In genomic region chr12:105401198-105401597, GRCh38 we compare ENCODE assay signal across 15 cellular contexts.
DNase-seq lines count a peak whose midpoint lies in the region; TF ChIP-seq lines count a peak whose summit lies in the region.
"Had no signal": no experiment of that assay in that cellular context is flagged by ENCODE, and none has a peak within 500 bp of the region (broad histone marks: within the 10 kb centered on the region; RNA-seq: fewer than 3 reads in every experiment).

No MANE protein-coding gene starts in this region.

- H3K36me3 Mint-ChIP-seq in mesothelial cell of epicardium (no peaks in the 10 kb centered on the region), progenitor cell of endocrine pancreas (ENCODE audit: insufficient read depth) (peaks cover 55% of the 10 kb centered on the region)
- peaks cover 71% of the 10 kb centered on the region for H3K36me3 Mint-ChIP-seq in activated T-helper 2 cell treated with anti-CD3 and anti-CD28 coated beads, Interferon-gamma antibody, Interleukin-2, Interleukin-4, amounts not matched to agents 10 μg/mL and 5 μg/mL and 100 μg/mL, durations not matched to agents 14 hours and 24 hours and 36 hours (ENCODE audit: low read depth)

- in situ Hi-C loops in HAP-1 (cut with MboI; ENCODE audit: low sequenced_read_pairs): no loop called here

- H3K4me3 ChIP-seq in HAP-1: no peak overlapping the region
- no peak overlapping the region for H3K4me3 ChIP-seq in stomach
- H3K4me3 ChIP-seq in uterus: no peak overlapping the region
- H3K4me3 ChIP-seq: GM23338 had no signal

- intact Hi-C loops in stomach (cut with DNase I; ENCODE audit: low total_unique reads) (no loop called here), uterus (cut with DNase I; ENCODE audit: low total_unique reads) (no loop called here)
- intact Hi-C loops in activated T-helper 2 cell treated with anti-CD3 and anti-CD28 coated beads, Interferon-gamma antibody, Interleukin-2, Interleukin-4, amounts not matched to agents 10 μg/mL and 5 μg/mL and 100 μg/mL, durations not matched to agents 14 hours and 24 hours and 36 hours (cut with micrococcal nuclease): no loop called here

- WGBS in stomach, 5 donors: 95 to 98% (median 96%) methylated on average over 4 of the region's 4 CpGs

- H3K27me3 ChIP-seq in HAP-1 (ENCODE audit: low read depth): no peaks in the 10 kb centered on the region
- no peaks in the 10 kb centered on the region for H3K27me3 ChIP-seq in stomach
- no peaks in the 10 kb centered on the region for H3K27me3 ChIP-seq in uterus

- H3K27ac Mint-ChIP-seq in mesothelial cell of epicardium (peak overlapping the region; percentile 21), progenitor cell of endocrine pancreas (peak overlapping the region; percentile 21)
- H3K27ac Mint-ChIP-seq in activated T-helper 2 cell treated with anti-CD3 and anti-CD28 coated beads, Interferon-gamma antibody, Interleukin-2, Interleukin-4, amounts not matched to agents 10 μg/mL and 5 μg/mL and 100 μg/mL, durations not matched to agents 14 hours and 24 hours and 36 hours: no peak overlapping the region
- H3K27ac Mint-ChIP-seq: CD4-positive, alpha-beta memory T cell; GM23338 had no signal

- no peak for TF ChIP-seq POLR2A in stomach (IDR thresholded peaks at IDR 0.05)
- no peak for TF ChIP-seq POLR2A in uterus (IDR thresholded peaks at IDR 0.05)

- H3K4me1 ChIP-seq in HAP-1 (peaks cover 18% of the 10 kb centered on the region), stomach (no peaks in the 10 kb centered on the region), uterus (no peaks in the 10 kb centered on the region)

- DNase-seq in HAP-1 (ENCODE audit: low spot score in 2 of 2) (peak; percentile 64 to 88), astrocyte of the hippocampus (ENCODE audit: low read depth, low spot score) (peak; percentile 20), mesothelial cell of epicardium (ENCODE audit: low spot score in 2 of 2, unreplicated experiment in 2 of 2) (no peak), progenitor cell of endocrine pancreas (ENCODE audit: low spot score, unreplicated experiment) (no peak), stomach (no peak), uterus (no peak)
- DNase-seq in activated CD4-positive, alpha-beta T cell treated with anti-CD3 and anti-CD28 coated beads, Interleukin-2, amount 50 U/mL, for 1 hour: no peak
- no peak for DNase-seq in activated T-helper 2 cell treated with anti-CD3 and anti-CD28 coated beads, Interferon-gamma antibody, Interleukin-2, Interleukin-4, amounts not matched to agents 10 μg/mL and 5 μg/mL and 100 μg/mL, durations not matched to agents 14 hours and 24 hours and 36 hours (ENCODE audit: low spot score)
- DNase-seq: ACHN; C1 segment of cervical spinal cord; CD4-positive, alpha-beta memory T cell; DND-41; H7 had no signal

- no peak overlapping the region for H3K27ac ChIP-seq in stomach
- H3K27ac ChIP-seq in uterus: no peak overlapping the region
- H3K27ac ChIP-seq: HL-60 had no signal

- H3K9me3 ChIP-seq in HAP-1 (peaks cover 6% of the 10 kb centered on the region), stomach (peaks cover 0 to 6% (median 0%) of the 10 kb centered on the region in 4 donors), uterus (no peaks in the 10 kb centered on the region)

- TF ChIP-seq EP300 in stomach (IDR thresholded peaks at IDR 0.05): no peak

- H3K36me3 ChIP-seq in HAP-1 (replicated peaks) (no peaks in the 10 kb centered on the region), stomach (no peaks in the 10 kb centered on the region), uterus (no peaks in the 10 kb centered on the region)

- no peaks in the 10 kb centered on the region for H3K27me3 Mint-ChIP-seq in mesothelial cell of epicardium (ENCODE audit: low read depth)
- no peaks in the 10 kb centered on the region for H3K27me3 Mint-ChIP-seq in progenitor cell of endocrine pancreas
- H3K27me3 Mint-ChIP-seq in activated T-helper 2 cell treated with anti-CD3 and anti-CD28 coated beads, Interferon-gamma antibody, Interleukin-2, Interleukin-4, amounts not matched to agents 10 μg/mL and 5 μg/mL and 100 μg/mL, durations not matched to agents 14 hours and 24 hours and 36 hours (ENCODE audit: low read depth): no peaks in the 10 kb centered on the region
- H3K27me3 Mint-ChIP-seq: CD4-positive, alpha-beta memory T cell had no signal

- H3K4me1 Mint-ChIP-seq in mesothelial cell of epicardium: peaks cover 5% of the 10 kb centered on the region
- H3K4me1 Mint-ChIP-seq in progenitor cell of endocrine pancreas (ENCODE audit: low read depth): peaks cover 1% of the 10 kb centered on the region
- H3K4me1 Mint-ChIP-seq in activated T-helper 2 cell treated with anti-CD3 and anti-CD28 coated beads, Interferon-gamma antibody, Interleukin-2, Interleukin-4, amounts not matched to agents 10 μg/mL and 5 μg/mL and 100 μg/mL, durations not matched to agents 14 hours and 24 hours and 36 hours (ENCODE audit: low read depth): no peaks in the 10 kb centered on the region
- H3K4me1 Mint-ChIP-seq: CD4-positive, alpha-beta memory T cell; GM23338 had no signal

- H3K4me3 Mint-ChIP-seq in mesothelial cell of epicardium (no peak overlapping the region), progenitor cell of endocrine pancreas (ENCODE audit: low read depth) (no peak overlapping the region)
- no peak overlapping the region for H3K4me3 Mint-ChIP-seq in activated T-helper 2 cell treated with anti-CD3 and anti-CD28 coated beads, Interferon-gamma antibody, Interleukin-2, Interleukin-4, amounts not matched to agents 10 μg/mL and 5 μg/mL and 100 μg/mL, durations not matched to agents 14 hours and 24 hours and 36 hours (ENCODE audit: low read depth)
- H3K4me3 Mint-ChIP-seq: CD4-positive, alpha-beta memory T cell; GM23338 had no signal

- TF ChIP-seq CTCF in mesothelial cell of epicardium (IDR thresholded peaks at IDR 0.05; ENCODE audit: unreplicated experiment) (no peak), progenitor cell of endocrine pancreas (IDR thresholded peaks at IDR 0.05; ENCODE audit: unreplicated experiment) (no peak), stomach (IDR thresholded peaks at IDR 0.05) (no peak), uterus (IDR thresholded peaks at IDR 0.05) (no peak)

- peaks cover 12% of the 10 kb centered on the region for H3K9me3 Mint-ChIP-seq in mesothelial cell of epicardium
- no peaks in the 10 kb centered on the region for H3K9me3 Mint-ChIP-seq in progenitor cell of endocrine pancreas (ENCODE audit: low read depth)
- peaks cover 36% of the 10 kb centered on the region for H3K9me3 Mint-ChIP-seq in activated T-helper 2 cell treated with anti-CD3 and anti-CD28 coated beads, Interferon-gamma antibody, Interleukin-2, Interleukin-4, amounts not matched to agents 10 μg/mL and 5 μg/mL and 100 μg/mL, durations not matched to agents 14 hours and 24 hours and 36 hours

Comparison
In these comparisons a context has a peak if more than half of its experiments do, and no peak if none do; other contexts are left out.
1. DNase-seq: peak in HAP-1 (2 of 2) and astrocyte of the hippocampus (single experiment); none in mesothelial cell of epicardium (0 of 2), progenitor cell of endocrine pancreas (single experiment), activated CD4-positive, alpha-beta T cell treated with anti-CD3 and anti-CD28 coated beads, Interleukin-2, amount 50 U/mL, for 1 hour (single experiment), stomach (single experiment), activated T-helper 2 cell treated with anti-CD3 and anti-CD28 coated beads, Interferon-gamma antibody, Interleukin-2, Interleukin-4, amounts not matched to agents 10 μg/mL and 5 μg/mL and 100 μg/mL, durations not matched to agents 14 hours and 24 hours and 36 hours (single experiment) and uterus (0 of 2).